ENCODE assay signal across 1 cellular context in genomic region chr2:47272905-47273758, GRCh38.
A peak's percentile ranks its signal among the peaks of the same experiment; 100 is the strongest.
TF ChIP-seq lines count a peak whose summit lies in the region.

No MANE protein-coding gene starts in this region.

TF ChIP-seq in K562, 482 proteins besides CTCF, POLR2A, EP300 and RAD21 (continued from another document):
- 0 out of 2 replicates have a peak, but pooled peaks have one; percentile 37 for TF ChIP-seq ZNF592 (IDR thresholded peaks at IDR 0.05)
- no peak for TF ChIP-seq STAT5A (IDR thresholded peaks at IDR 0.05; ENCODE audit: borderline replicate concordance, low read length)
- TF ChIP-seq ESRRA (IDR thresholded peaks at IDR 0.05; ENCODE audit: borderline replicate concordance, low read depth): peak; percentile 99
- TF ChIP-seq MAZ (CRISPR knock-in tag; conservative IDR thresholded peaks at IDR 0.05 in 1 of 2, IDR thresholded peaks at IDR 0.05 in 1 of 2): no peak
- 0 out of 4 replicates have a peak, but pooled peaks of 1 of the 2 experiments have one; percentile 9 for TF ChIP-seq KDM1A (IDR thresholded peaks at IDR 0.05)
- TF ChIP-seq SRSF9 (IDR thresholded peaks at IDR 0.05; ENCODE audit: borderline replicate concordance, low read depth, low read length): no peak
- no peak for TF ChIP-seq ILK (tag; IDR thresholded peaks at IDR 0.05; ENCODE audit: borderline replicate concordance, low read depth)
- TF ChIP-seq, protein P1, sequence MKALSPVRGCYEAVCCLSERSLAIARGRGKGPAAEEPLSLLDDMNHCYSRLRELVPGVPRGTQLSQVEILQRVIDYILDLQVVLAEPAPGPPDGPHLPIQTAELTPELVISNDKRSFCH (CRISPR knock-in tag; IDR thresholded peaks at IDR 0.05): no peak
- TF ChIP-seq, protein P1 (tag; IDR thresholded peaks at IDR 0.05): 0 out of 2 replicates have a peak, but pooled peaks have one; percentile 17
- 0 out of 2 replicates have a peak, but pooled peaks have one; percentile 32 for TF ChIP-seq GATA2 (CRISPR knock-in tag; IDR thresholded peaks at IDR 0.05)
- TF ChIP-seq ELF1 (tag; IDR thresholded peaks at IDR 0.05): no peak
- TF ChIP-seq FOXA1 (IDR thresholded peaks at IDR 0.05; ENCODE audit: borderline replicate concordance): no peak
- TF ChIP-seq ZNF764 (CRISPR knock-in tag; IDR thresholded peaks at IDR 0.05; ENCODE audit: low read depth): no peak
- TF ChIP-seq ZNF436 (CRISPR knock-in tag; IDR thresholded peaks at IDR 0.05): 0 out of 2 replicates have a peak, but pooled peaks have one; percentile 11
- no peak for TF ChIP-seq BCL6 (CRISPR knock-in tag; IDR thresholded peaks at IDR 0.05)
- no peak for TF ChIP-seq POLR2AphosphoS5 (IDR thresholded peaks at IDR 0.05; ENCODE audit: control insufficient read depth, insufficient read depth, low read depth, low read length)
- no peak for TF ChIP-seq KDM4B (IDR thresholded peaks at IDR 0.05; ENCODE audit: borderline replicate concordance in 2 of 2, low read depth in 1 of 2)
- TF ChIP-seq KAT7 (CRISPR knock-in tag; IDR thresholded peaks at IDR 0.05; ENCODE audit: borderline replicate concordance): 0 out of 2 replicates have a peak, but pooled peaks have one; percentile 18
- peak; percentile 54 for TF ChIP-seq SPI1 (IDR thresholded peaks at IDR 0.05; ENCODE audit: borderline replicate concordance, low read depth, low read length)
- TF ChIP-seq ZFP36 (IDR thresholded peaks at IDR 0.05; ENCODE audit: low read depth, low read length, partially characterized antibody): peak; percentile 92
- no peak for TF ChIP-seq NRF1 (conservative IDR thresholded peaks at IDR 0.05 in 1 of 2, IDR thresholded peaks at IDR 0.05 in 1 of 2)
- no peak for TF ChIP-seq ZNF398 (CRISPR knock-in tag; IDR thresholded peaks at IDR 0.05)
